31 cellular contexts compared by ENCODE assay signal in the genomic region with DNA sequence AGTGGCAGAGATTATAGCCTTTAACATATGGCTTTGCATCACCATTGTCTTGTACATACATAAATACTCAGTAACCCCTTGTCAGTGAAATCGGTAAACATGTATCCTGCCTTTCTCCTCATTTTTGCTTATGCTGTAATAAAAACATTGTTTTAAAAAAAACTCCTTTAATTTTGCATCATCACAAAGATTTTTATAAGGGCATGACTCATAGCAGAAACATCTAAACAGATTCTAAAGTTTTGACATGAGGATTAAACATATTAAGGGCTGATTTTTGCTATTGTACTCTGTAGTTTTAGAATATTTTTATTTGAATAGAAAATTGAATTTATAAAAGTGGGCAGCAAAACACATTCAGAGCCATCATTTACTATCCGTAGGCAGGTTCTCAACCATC.
DNase-seq lines count a peak whose midpoint lies in the region; ATAC-seq, FAIRE-seq and TF ChIP-seq lines count a peak whose summit lies in the region.
"Had no signal": no experiment of that assay in that cellular context is flagged by ENCODE, and none has a peak within 500 bp of the region (broad histone marks: within the 10 kb centered on the region; RNA-seq: fewer than 3 reads in every experiment).

No MANE protein-coding gene starts in this region.

- H3K27ac Mint-ChIP-seq in CD14-positive monocyte: no peak overlapping the region
- H3K27ac Mint-ChIP-seq: activated CD8-positive, alpha-beta memory T cell treated with anti-CD3 and anti-CD28 coated beads, Interleukin-2, amount 10 ng/mL, durations not matched to agents 7 days and 5 days; activated T-cell treated with anti-CD3 and anti-CD28 coated beads, Interleukin-2, amount 50 U/mL, for 72 hours; CD4-positive, CD25-positive, alpha-beta regulatory T cell; GM23338 had no signal

- 3% methylated on average over 2 of the region's 2 CpGs for WGBS in HepG2 (ENCODE audit: low lambda C conversion rate)

- ATAC-seq in HepG2: no peak
- ATAC-seq: activated CD8-positive, alpha-beta memory T cell treated with anti-CD3 and anti-CD28 coated beads, Interleukin-2, amount 10 ng/mL, durations not matched to agents 7 days and 5 days; activated T-cell treated with anti-CD3 and anti-CD28 coated beads, Interleukin-2, amount 50 U/mL, for 72 hours; GM23338; left ventricle myocardium superior; psoas muscle had no signal

- peak; percentile 54 for DNase-seq in AG08395 (ENCODE audit: low spot score)
- DNase-seq in HCEC 1CT: peak; percentile 74
- peak; percentile 26 for DNase-seq in astrocyte of the spinal cord (ENCODE audit: low read depth, low spot score)
- peak; percentile 16 to 47 for DNase-seq in foreskin fibroblast
- DNase-seq in CD14-positive monocyte (ENCODE audit: low spot score): no peak
- no peak for DNase-seq in activated CD4-positive, alpha-beta T cell treated with anti-CD3 and anti-CD28 coated beads for 1 hour
- DNase-seq in stimulated activated CD4-positive, alpha-beta T cell treated with anti-CD3 and anti-CD28 coated beads, Interleukin-2, amount 100 ng/mL, for 24 hours: no peak
- DNase-seq in HepG2 (ENCODE audit: low spot score): no peak
- DNase-seq: activated CD8-positive, alpha-beta memory T cell treated with anti-CD3 and anti-CD28 coated beads, Interleukin-2, amount 10 ng/mL, durations not matched to agents 7 days and 5 days; activated naive CD4-positive, alpha-beta T cell; activated T-cell treated with anti-CD3 and anti-CD28 coated beads, Interleukin-2, amount 50 U/mL, for 72 hours; amygdala; CD4-positive, CD25-positive, alpha-beta regulatory T cell; colonic mucosa; effector memory CD4-positive, alpha-beta T cell; erythroblast; left ventricle myocardium superior; NCI-H1105; NCI-H2029; NCI-H2227 treated with DMSO at 0.1 percent for 48 hours; psoas muscle; stimulated activated CD4-positive, alpha-beta T cell treated with anti-CD3 and anti-CD28 coated beads, Interleukin-15, amount 100 ng/mL, for 24 hours; stimulated activated naive CD4-positive, alpha-beta T cell treated with Interleukin-2 at 50 U/mL for 16 hours; SW 1271; T-helper 9 cell; testis had no signal

- H2AFZ ChIP-seq in HepG2 (ENCODE audit: low read length): no peak overlapping the region
- H2AFZ ChIP-seq: GM23338 had no signal

- BruUV-seq in HepG2 (replicated peaks; lab: Mats Ljungman, UMichigan): no TSS peak

- no peaks in the 10 kb centered on the region for H3K4me1 Mint-ChIP-seq in CD14-positive monocyte
- H3K4me1 Mint-ChIP-seq: activated CD8-positive, alpha-beta memory T cell treated with anti-CD3 and anti-CD28 coated beads, Interleukin-2, amount 10 ng/mL, durations not matched to agents 7 days and 5 days; CD4-positive, CD25-positive, alpha-beta regulatory T cell; GM23338 had no signal

- no peak for TF ChIP-seq RAD21 in HepG2 (CRISPR knock-in tag; IDR thresholded peaks at IDR 0.05)

- POLR2A ChIA-PET in HepG2 (lab: Yijun Ruan, JAX): no interaction called here

- no peak for TF ChIP-seq POLR2A in HepG2 (IDR thresholded peaks at IDR 0.05; ENCODE audit: insufficient read depth in 1 of 2, low read depth in 2 of 2, low read length in 2 of 2)

- H3K4me3 Mint-ChIP-seq in CD14-positive monocyte: no peak overlapping the region
- H3K4me3 Mint-ChIP-seq: activated CD8-positive, alpha-beta memory T cell treated with anti-CD3 and anti-CD28 coated beads, Interleukin-2, amount 10 ng/mL, durations not matched to agents 7 days and 5 days; activated T-cell treated with anti-CD3 and anti-CD28 coated beads, Interleukin-2, amount 50 U/mL, for 72 hours; CD4-positive, CD25-positive, alpha-beta regulatory T cell; GM23338 had no signal

- no peaks in the 10 kb centered on the region for H3K36me3 Mint-ChIP-seq in CD14-positive monocyte
- H3K36me3 Mint-ChIP-seq: activated CD8-positive, alpha-beta memory T cell treated with anti-CD3 and anti-CD28 coated beads, Interleukin-2, amount 10 ng/mL, durations not matched to agents 7 days and 5 days; CD4-positive, CD25-positive, alpha-beta regulatory T cell had no signal

- no peak overlapping the region for H3K4me2 ChIP-seq in HepG2 (ENCODE audit: low read depth, low read length)
- H3K4me2 ChIP-seq: GM23338 had no signal

- peaks cover 3 to 13% (median 9%) of the 10 kb centered on the region in 7 donors for H3K9me3 Mint-ChIP-seq in CD14-positive monocyte

- in situ Hi-C loops in astrocyte of the spinal cord (cut with HindIII; ENCODE audit: low sequenced_read_pairs): no loop called here
- in situ Hi-C loops in HepG2 (cut with HindIII; ENCODE audit: extremely low pct_ligation_motif_present, low pct_unique_long_range_greater_than_20kb): no loop called here

- no peaks in the 10 kb centered on the region for H3K4me1 ChIP-seq in HepG2 (ENCODE audit: insufficient read depth, low read length)
- H3K4me1 ChIP-seq: colonic mucosa, psoas muscle, testis, vagina had no signal

- H4K20me1 ChIP-seq in HepG2 (ENCODE audit: insufficient read depth, low read length): no peaks in the 10 kb centered on the region

- TF ChIP-seq EP300 in HepG2 (IDR thresholded peaks at IDR 0.05; ENCODE audit: low read depth in 2 of 2, low read length in 2 of 2): no peak
- no peak for TF ChIP-seq EP300 in HepG2 (CRISPR knock-in tag; IDR thresholded peaks at IDR 0.05; ENCODE audit: borderline replicate concordance)

- no peak for FAIRE-seq in HepG2 (lab: Jason Lieb, UNC)
- FAIRE-seq: A204.1, keratinocyte, RCC 7860 had no signal

- H3K27me3 Mint-ChIP-seq in CD14-positive monocyte (ENCODE audit: low read depth in 3 of 3): peaks cover 0 to 2% (median 0%) of the 10 kb centered on the region in 3 donors
- H3K27me3 Mint-ChIP-seq: activated CD8-positive, alpha-beta memory T cell treated with anti-CD3 and anti-CD28 coated beads, Interleukin-2, amount 10 ng/mL, durations not matched to agents 7 days and 5 days; CD4-positive, CD25-positive, alpha-beta regulatory T cell had no signal

- H3K4me3 ChIP-seq in astrocyte of the spinal cord (ENCODE audit: low read depth, low read length) (no peak overlapping the region), foreskin fibroblast (ENCODE audit: low read depth in 1 of 2, low read length in 2 of 2) (no peak overlapping the region), HepG2 (replicated peaks in 1 of 3; ENCODE audit: insufficient read depth in 1 of 3, low read depth in 2 of 3, low read length in 3 of 3) (no peak overlapping the region)
- H3K4me3 ChIP-seq: colonic mucosa, GM23338, psoas muscle, testis, vagina had no signal

- H3K79me2 ChIP-seq in HepG2 (ENCODE audit: insufficient read depth, low read length): no peaks in the 10 kb centered on the region

- intact Hi-C loops in CD14-positive monocyte (cut with micrococcal nuclease) (no loop called here), HepG2 (cut with micrococcal nuclease; ENCODE audit: unreplicated experiment) (no loop called here)

- no peak for TF ChIP-seq CTCF in astrocyte of the spinal cord (IDR thresholded peaks at IDR 0.05; ENCODE audit: low read depth, low read length)
- TF ChIP-seq CTCF in foreskin fibroblast (IDR thresholded peaks at IDR 0.05; ENCODE audit: low read depth, low read length): no peak
- no peak for TF ChIP-seq CTCF in CD14-positive monocyte (IDR thresholded peaks at IDR 0.05)
- no peak for TF ChIP-seq CTCF in HepG2 (CRISPR knock-in tag; IDR thresholded peaks at IDR 0.05)

- H3K9ac ChIP-seq in HepG2 (ENCODE audit: insufficient read depth, low read depth, low read length): no peak overlapping the region

- CTCF ChIA-PET in HepG2 (lab: Yijun Ruan, JAX; ENCODE audit: low intra/inter-chr PET ratio, low total read pairs): no interaction called here

- H3K9me3 ChIP-seq in HepG2 (ENCODE audit: low read length): peaks cover 16% of the 10 kb centered on the region
- H3K9me3 ChIP-seq: colonic mucosa, psoas muscle, testis, vagina had no signal

- no peaks in the 10 kb centered on the region for H3K36me3 ChIP-seq in HepG2 (replicated peaks in 1 of 2; ENCODE audit: control insufficient read depth in 1 of 2, insufficient read depth in 2 of 2, low read length in 2 of 2)
- H3K36me3 ChIP-seq: colonic mucosa, vagina had no signal

- H3K27me3 ChIP-seq in HepG2 (ENCODE audit: control insufficient read depth in 1 of 2, insufficient read depth in 2 of 2, low read length in 2 of 2): no peaks in the 10 kb centered on the region
- H3K27me3 ChIP-seq: colonic mucosa, testis, vagina had no signal

- no peak overlapping the region for H3K27ac ChIP-seq in HepG2 (ENCODE audit: extremely low read length, insufficient read depth, low read length)
- H3K27ac ChIP-seq: colonic mucosa, psoas muscle, testis, vagina had no signal

TF ChIP-seq in HepG2, 621 proteins besides CTCF, POLR2A, EP300 and RAD21 (continues in another document):
- TF ChIP-seq, protein P1, sequence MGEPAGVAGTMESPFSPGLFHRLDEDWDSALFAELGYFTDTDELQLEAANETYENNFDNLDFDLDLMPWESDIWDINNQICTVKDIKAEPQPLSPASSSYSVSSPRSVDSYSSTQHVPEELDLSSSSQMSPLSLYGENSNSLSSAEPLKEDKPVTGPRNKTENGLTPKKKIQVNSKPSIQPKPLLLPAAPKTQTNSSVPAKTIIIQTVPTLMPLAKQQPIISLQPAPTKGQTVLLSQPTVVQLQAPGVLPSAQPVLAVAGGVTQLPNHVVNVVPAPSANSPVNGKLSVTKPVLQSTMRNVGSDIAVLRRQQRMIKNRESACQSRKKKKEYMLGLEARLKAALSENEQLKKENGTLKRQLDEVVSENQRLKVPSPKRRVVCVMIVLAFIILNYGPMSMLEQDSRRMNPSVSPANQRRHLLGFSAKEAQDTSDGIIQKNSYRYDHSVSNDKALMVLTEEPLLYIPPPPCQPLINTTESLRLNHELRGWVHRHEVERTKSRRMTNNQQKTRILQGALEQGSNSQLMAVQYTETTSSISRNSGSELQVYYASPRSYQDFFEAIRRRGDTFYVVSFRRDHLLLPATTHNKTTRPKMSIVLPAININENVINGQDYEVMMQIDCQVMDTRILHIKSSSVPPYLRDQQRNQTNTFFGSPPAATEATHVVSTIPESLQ (CRISPR knock-in tag; conservative IDR thresholded peaks at IDR 0.05): no peak
- TF ChIP-seq ZNF672 (CRISPR knock-in tag; IDR thresholded peaks at IDR 0.05): no peak
- TF ChIP-seq SAFB2 (CRISPR knock-in tag; IDR thresholded peaks at IDR 0.05; ENCODE audit: borderline replicate concordance, low read depth): no peak
- TF ChIP-seq ZBTB8A (CRISPR knock-in tag; IDR thresholded peaks at IDR 0.05; ENCODE audit: borderline replicate concordance, low read depth): no peak
- TF ChIP-seq ZNF263 (CRISPR knock-in tag; IDR thresholded peaks at IDR 0.05): no peak
- TF ChIP-seq ZNF30 (CRISPR knock-in tag; IDR thresholded peaks at IDR 0.05): no peak

Comparison
In these comparisons a context has a peak if more than half of its experiments do, and no peak if none do; other contexts are left out.
1. DNase-seq: peak in AG08395 (single experiment), HCEC 1CT (single experiment), astrocyte of the spinal cord (single experiment) and foreskin fibroblast (2 of 2); none in CD14-positive monocyte (single experiment), activated CD4-positive, alpha-beta T cell treated with anti-CD3 and anti-CD28 coated beads for 1 hour (single experiment), stimulated activated CD4-positive, alpha-beta T cell treated with anti-CD3 and anti-CD28 coated beads, Interleukin-2, amount 100 ng/mL, for 24 hours (0 of 2) and HepG2 (single experiment).